ENCODE assay signal across 8 cellular contexts in genomic region chr6:6131492-6132109, GRCh38.
DNase-seq lines count a peak whose midpoint lies in the region; ATAC-seq, FAIRE-seq and TF ChIP-seq lines count a peak whose summit lies in the region.

No MANE protein-coding gene starts in this region.

- no peak overlapping the region for H3K27ac Mint-ChIP-seq in CD4-positive, alpha-beta T cell
- H3K27ac Mint-ChIP-seq in effector memory CD8-positive, alpha-beta T cell: no peak overlapping the region

- no peaks in the 10 kb centered on the region for H4K20me1 ChIP-seq in keratinocyte (ENCODE audit: control insufficient read depth, extremely low read depth, insufficient read depth, low read length)

- FAIRE-seq in keratinocyte (lab: Jason Lieb, UNC): no peak

- in situ Hi-C loops in GM13976 (cut with MboI; ENCODE audit: low sequenced_read_pairs, unreplicated experiment): no loop called here

- no peak overlapping the region for H3K27ac ChIP-seq in CD4-positive, alpha-beta T cell (ENCODE audit: low read depth, low read length)
- H3K27ac ChIP-seq in SJCRH30 (no peak overlapping the region), keratinocyte (ENCODE audit: control insufficient read depth, insufficient read depth, low read length) (no peak overlapping the region)

- H3K4me3 ChIP-seq in SJCRH30 (no peak overlapping the region), keratinocyte (ENCODE audit: control insufficient read depth in 2 of 3, extremely low read depth in 1 of 3, insufficient read depth in 2 of 3, low read depth in 1 of 3, low read length in 3 of 3) (no peak overlapping the region)

- H3K4me1 ChIP-seq in SJCRH30: no peaks in the 10 kb centered on the region
- no peaks in the 10 kb centered on the region for H3K4me1 ChIP-seq in keratinocyte (ENCODE audit: control insufficient read depth, extremely low read depth, insufficient read depth, low read length)

- H3K4me1 Mint-ChIP-seq in CD4-positive, alpha-beta T cell (ENCODE audit: low read depth): no peaks in the 10 kb centered on the region
- no peaks in the 10 kb centered on the region for H3K4me1 Mint-ChIP-seq in effector memory CD8-positive, alpha-beta T cell (ENCODE audit: low read depth in 2 of 2)

- no peak for DNase-seq in CD4-positive, alpha-beta T cell
- DNase-seq in GM13976 (ENCODE audit: low spot score): peak; percentile 40
- peak; percentile 11 to 54 for DNase-seq in SJCRH30
- no peak for DNase-seq in keratinocyte (ENCODE audit: low read depth, low spot score)
- no peak for DNase-seq in NOMO-1 treated with dmso at 0.1 percent for 144 hours (lab: John Stamatoyannopoulos, UW; ENCODE audit: unreplicated experiment)
- DNase-seq in effector memory CD8-positive, alpha-beta T cell: no peak

- no peaks in the 10 kb centered on the region for H3K9me3 ChIP-seq in CD4-positive, alpha-beta T cell (ENCODE audit: control insufficient read depth, low read length)
- H3K9me3 ChIP-seq in SJCRH30 (replicated peaks) (no peaks in the 10 kb centered on the region), keratinocyte (ENCODE audit: control insufficient read depth, low read depth, low read length) (no peaks in the 10 kb centered on the region)

- H3K36me3 ChIP-seq in SJCRH30 (no peaks in the 10 kb centered on the region), keratinocyte (ENCODE audit: control insufficient read depth in 2 of 2, extremely low read depth in 1 of 2, insufficient read depth in 2 of 2, low read length in 2 of 2) (no peaks in the 10 kb centered on the region)

- H3K4me2 ChIP-seq in keratinocyte (ENCODE audit: control insufficient read depth, extremely low read depth, insufficient read depth, low read depth, low read length): no peak overlapping the region

- no peak overlapping the region for H3K9ac ChIP-seq in keratinocyte (ENCODE audit: control insufficient read depth, extremely low read depth, insufficient read depth, low read length)

- no peak overlapping the region for H2AFZ ChIP-seq in keratinocyte (ENCODE audit: control insufficient read depth, low read length)

- H3K36me3 Mint-ChIP-seq in CD4-positive, alpha-beta T cell (ENCODE audit: low read depth): no peaks in the 10 kb centered on the region
- H3K36me3 Mint-ChIP-seq in effector memory CD8-positive, alpha-beta T cell (ENCODE audit: insufficient read depth): no peaks in the 10 kb centered on the region

- no peaks in the 10 kb centered on the region for H3K9me3 Mint-ChIP-seq in CD4-positive, alpha-beta T cell
- no peaks in the 10 kb centered on the region for H3K9me3 Mint-ChIP-seq in effector memory CD8-positive, alpha-beta T cell

- no peak for ATAC-seq in CD4-positive, alpha-beta T cell (ENCODE audit: poor library complexity)
- ATAC-seq in HG02884 (IDR thresholded peaks at IDR 0.05; ENCODE audit: unreplicated experiment) (no peak), GM18517 (IDR thresholded peaks at IDR 0.05; ENCODE audit: unreplicated experiment) (no peak)
- ATAC-seq in effector memory CD8-positive, alpha-beta T cell (replicated peaks): no peak

- intact Hi-C loops in CD4-positive, alpha-beta T cell (cut with DNase I, micrococcal nuclease): no loop called here

- H3K9me1 ChIP-seq in keratinocyte (ENCODE audit: control insufficient read depth, extremely low read depth, insufficient read depth, low read length): no peaks in the 10 kb centered on the region

- no peak overlapping the region for H3K4me3 Mint-ChIP-seq in CD4-positive, alpha-beta T cell
- no peak overlapping the region for H3K4me3 Mint-ChIP-seq in effector memory CD8-positive, alpha-beta T cell

- no peaks in the 10 kb centered on the region for H3K27me3 ChIP-seq in CD4-positive, alpha-beta T cell (ENCODE audit: control insufficient read depth, insufficient read depth, low read length)
- no peaks in the 10 kb centered on the region for H3K27me3 ChIP-seq in SJCRH30
- no peaks in the 10 kb centered on the region for H3K27me3 ChIP-seq in keratinocyte (ENCODE audit: control insufficient read depth, extremely low read depth, insufficient read depth, low read length)

- dilution Hi-C loops in keratinocyte (cut with MboI; ENCODE audit: extremely low pct_ligation_motif_present, low sequenced_read_pairs): no loop called here

- POLR2A ChIA-PET in CD4-positive, alpha-beta T cell (lab: Charles Lee): no interaction called here

- no peaks in the 10 kb centered on the region for H3K79me2 ChIP-seq in keratinocyte (ENCODE audit: control insufficient read depth, insufficient read depth, low read length)

- H3K27me3 Mint-ChIP-seq in CD4-positive, alpha-beta T cell: peaks cover 5% of the 10 kb centered on the region
- H3K27me3 Mint-ChIP-seq in effector memory CD8-positive, alpha-beta T cell: peaks cover 12 to 18% of the 10 kb centered on the region in 2 donors

- CTCF ChIA-PET in CD4-positive, alpha-beta T cell (lab: Charles Lee): interaction anchor here (0.6 to 0.7 kb wide), 3 partner anchors 660 to 1092 kb away, joined by 3 read pairs; no protein-coding TSS in a partner anchor

- peak; percentile 36 for TF ChIP-seq CTCF in CD4-positive, alpha-beta T cell (IDR thresholded peaks at IDR 0.05)
- TF ChIP-seq CTCF in GM13976 (IDR thresholded peaks at IDR 0.05; ENCODE audit: borderline replicate concordance, control extremely low read depth, extremely low read depth, insufficient read depth, missing control alignments): peak; percentile 52
- TF ChIP-seq CTCF in keratinocyte (optimal IDR thresholded peaks at IDR 0.05 in 1 of 3, IDR thresholded peaks at IDR 0.05 in 1 of 3, conservative IDR thresholded peaks at IDR 0.05 in 1 of 3; ENCODE audit: extremely low read depth in 1 of 3, insufficient read depth in 2 of 3, low read length in 3 of 3): peak; percentile 7 to 46 (median 31)

Comparison
In these comparisons a context has a peak if more than half of its experiments do, and no peak if none do; other contexts are left out.
1. DNase-seq: peak in GM13976 (single experiment) and SJCRH30 (2 of 2); none in CD4-positive, alpha-beta T cell (0 of 10), keratinocyte (single experiment), NOMO-1 treated with dmso at 0.1 percent for 144 hours (single experiment) and effector memory CD8-positive, alpha-beta T cell (0 of 3).
2. Peak in every context shown above with its lines, with median percentiles within 50 percentile points of each other: CTCF ChIP-seq.